ENCODE assay signal across 37 cellular contexts in genomic region chr2:31644551-31644950, GRCh38.
A peak's percentile ranks its signal among the peaks of the same experiment; 100 is the strongest.
DNase-seq lines count a peak whose midpoint lies in the region; ATAC-seq, FAIRE-seq and TF ChIP-seq lines count a peak whose summit lies in the region.
"Had no signal": no experiment of that assay in that cellular context is flagged by ENCODE, and none has a peak within 500 bp of the region (broad histone marks: within the 10 kb centered on the region; RNA-seq: fewer than 3 reads in every experiment).

No MANE protein-coding gene starts in this region.

- no peak for TF ChIP-seq EP300 in HepG2 (IDR thresholded peaks at IDR 0.05; ENCODE audit: low read depth in 2 of 2, low read length in 2 of 2)
- no peak for TF ChIP-seq EP300 in HepG2 (CRISPR knock-in tag; IDR thresholded peaks at IDR 0.05; ENCODE audit: borderline replicate concordance)
- no peak for TF ChIP-seq EP300 in K562 (IDR thresholded peaks at IDR 0.05; ENCODE audit: low read length)

- 37% methylated on average over 5 of the region's 5 CpGs for WGBS in HepG2 (ENCODE audit: low lambda C conversion rate)
- 59% methylated on average over 2 of the region's 5 CpGs for whole genome bisulfite sequencing in right lobe of liver (ENCODE audit: insufficient coverage, low coverage, low lambda C conversion rate, missing lambda C conversion rate)
- no CpG with 5 or more reads among the region's 5 CpGs for WGBS in IMR-90 (ENCODE audit: extremely low coverage in 2 of 2, insufficient read length in 1 of 2), 2 experiments
- 8% methylated on average over 5 of the region's 5 CpGs for WGBS in K562 (ENCODE audit: insufficient coverage, low coverage, missing lambda C conversion rate)

- FAIRE-seq in HepG2 (lab: Jason Lieb, UNC) (no peak), K562 (lab: Jason Lieb, UNC) (no peak)
- FAIRE-seq: A204.1, A549, D721Med had no signal

- no peaks in the 10 kb centered on the region; the same call in 1 of the 2 replicates for H3K27me3 Mint-ChIP-seq in WTC11 (ENCODE audit: low read depth)
- peaks cover 7% of the 10 kb centered on the region for H3K27me3 Mint-ChIP-seq in activated T-cell treated with anti-CD3 and anti-CD28 coated beads, Interleukin-2, amount 50 U/mL, for 72 hours (ENCODE audit: low read depth)

- TF ChIP-seq CTCF in HepG2 (CRISPR knock-in tag; IDR thresholded peaks at IDR 0.05) (no peak), right lobe of liver (IDR thresholded peaks at IDR 0.05) (no peak), IMR-90 (conservative IDR thresholded peaks at IDR 0.05; ENCODE audit: low read depth, low read length) (no peak), WTC11 (IDR thresholded peaks at IDR 0.05) (no peak), K562 (IDR thresholded peaks at IDR 0.05 in 2 of 3, conservative IDR thresholded peaks at IDR 0.05 in 1 of 3; ENCODE audit: insufficient read depth in 2 of 3, low read depth in 1 of 3, low read length in 3 of 3) (no peak)

- H3K79me2 ChIP-seq in HepG2 (ENCODE audit: insufficient read depth, low read length) (no peaks in the 10 kb centered on the region), K562 (ENCODE audit: control insufficient read depth, insufficient read depth, low read length) (no peaks in the 10 kb centered on the region)

- H3K36me3 Mint-ChIP-seq in WTC11 = no peaks in the 10 kb centered on the region
- H3K36me3 Mint-ChIP-seq in activated T-cell treated with anti-CD3 and anti-CD28 coated beads, Interleukin-2, amount 50 U/mL, for 72 hours (ENCODE audit: insufficient read depth in 2 of 2) = no peaks in the 10 kb centered on the region
- H3K36me3 Mint-ChIP-seq: CD14-positive monocyte; CD4-positive, alpha-beta memory T cell; CD4-positive, CD25-positive, alpha-beta regulatory T cell; CD8-positive, alpha-beta memory T cell; CD8-positive, alpha-beta T cell had no signal

- H3K4me1 ChIP-seq in HepG2 (ENCODE audit: insufficient read depth, low read length) = no peaks in the 10 kb centered on the region
- no peaks in the 10 kb centered on the region for H3K4me1 ChIP-seq in right lobe of liver
- H3K4me1 ChIP-seq in IMR-90 (ENCODE audit: control insufficient read depth, insufficient read depth, low read length) = no peaks in the 10 kb centered on the region
- no peaks in the 10 kb centered on the region for H3K4me1 ChIP-seq in K562 (replicated peaks in 1 of 2; ENCODE audit: control insufficient read depth in 2 of 2, insufficient read depth in 2 of 2, low read length in 2 of 2)
- H3K4me1 ChIP-seq: A549; BE2C; BLaER1; BLaER1 treated with 17β-estradiol and CSF1 and Interleukin-3, amounts not matched to agents 10 nM and 100 nM; Caco-2 had no signal

- H3K9me1 ChIP-seq in IMR-90 (ENCODE audit: insufficient read depth, low read length) (no peaks in the 10 kb centered on the region), K562 (ENCODE audit: control insufficient read depth, insufficient read depth, low read length) (no peaks in the 10 kb centered on the region)

- no peak overlapping the region for H4K91ac ChIP-seq in IMR-90 (ENCODE audit: insufficient read depth, low read depth, low read length)

- ATAC-seq in HepG2 (no peak), right lobe of liver (no peak), IMR-90 (ENCODE audit: low read depth) (no peak), WTC11 (no peak), K562 (no peak)
- no peak for ATAC-seq in activated T-cell treated with anti-CD3 and anti-CD28 coated beads, Interleukin-2, amount 50 U/mL, for 72 hours (replicated peaks in 1 of 2)
- no peak for ATAC-seq in activated CD4-positive, CD25-positive, alpha-beta regulatory T cell treated with anti-CD3 and anti-CD28 coated beads, Interleukin-2, amount 50 U/mL, for 24 hours
- ATAC-seq: A549; CD8-positive, alpha-beta T cell had no signal

- TF ChIP-seq POLR2A in HepG2 (IDR thresholded peaks at IDR 0.05; ENCODE audit: insufficient read depth in 1 of 2, low read depth in 2 of 2, low read length in 2 of 2) (no peak), right lobe of liver (IDR thresholded peaks at IDR 0.05) (no peak), IMR-90 (IDR thresholded peaks at IDR 0.05; ENCODE audit: low read depth, low read length) (no peak), K562 (conservative IDR thresholded peaks at IDR 0.05) (no peak)

- CTCF ChIA-PET in HepG2 (lab: Yijun Ruan, JAX; ENCODE audit: low intra/inter-chr PET ratio, low total read pairs) (no interaction called here), IMR-90 (lab: Yijun Ruan, JAX) (no interaction called here), WTC11 (lab: Charles Lee) (no interaction called here), K562 (lab: Yijun Ruan, JAX; ENCODE audit: low intra/inter-chr PET ratio) (no interaction called here)

- H4K8ac ChIP-seq in IMR-90 (ENCODE audit: low read depth in 2 of 2, low read length in 2 of 2) = no peak overlapping the region

- H3K4me3 Mint-ChIP-seq in WTC11 = no peak overlapping the region
- no peak overlapping the region for H3K4me3 Mint-ChIP-seq in activated T-cell treated with anti-CD3 and anti-CD28 coated beads, Interleukin-2, amount 50 U/mL, for 72 hours
- H3K4me3 Mint-ChIP-seq: B cell; CD14-positive monocyte; CD4-positive, alpha-beta memory T cell; CD4-positive, alpha-beta T cell; CD4-positive, CD25-positive, alpha-beta regulatory T cell; CD8-positive, alpha-beta memory T cell; CD8-positive, alpha-beta T cell had no signal

- no peak overlapping the region for H3K4me3 ChIP-seq in HepG2 (replicated peaks in 1 of 3; ENCODE audit: insufficient read depth in 1 of 3, low read depth in 2 of 3, low read length in 3 of 3)
- H3K4me3 ChIP-seq in right lobe of liver = no peak overlapping the region
- H3K4me3 ChIP-seq in IMR-90 (ENCODE audit: insufficient read depth, low read depth, low read length) = no peak overlapping the region
- no peak overlapping the region for H3K4me3 ChIP-seq in K562
- H3K4me3 ChIP-seq: A549; BLaER1; BLaER1 treated with 17β-estradiol and CSF1 and Interleukin-3, amounts not matched to agents 10 nM and 100 nM had no signal

- H2AK9ac ChIP-seq in IMR-90 (replicated peaks; ENCODE audit: low read depth, low read length, poor library complexity) = no peak overlapping the region

- DNase-seq in HepG2 (ENCODE audit: low spot score) = no peak
- no peak for DNase-seq in right lobe of liver
- DNase-seq in IMR-90 = no peak
- DNase-seq in WTC11 (ENCODE audit: low spot score) = peak; percentile 21
- no peak for DNase-seq in K562 (ENCODE audit: extremely low read depth in 1 of 4, low spot score in 3 of 4)
- no peak for DNase-seq in activated T-cell treated with anti-CD3 and anti-CD28 coated beads, Interleukin-2, amount 50 U/mL, for 72 hours
- DNase-seq in NCI-H2227 treated with DMSO at 0.1 percent for 48 hours (lab: John Stamatoyannopoulos, UW) = no peak
- DNase-seq: 8988T; ACHN; AML-193; BE2C; C1 segment of cervical spinal cord; Caco-2; Calu3; CD4-positive, alpha-beta memory T cell; CD4-positive, alpha-beta T cell; CD4-positive, CD25-positive, alpha-beta regulatory T cell; CD8-positive, alpha-beta memory T cell; CD8-positive, alpha-beta T cell; COR-L47; DMS 273 treated with DMSO at 0.1 percent for 48 hours; DMS153; DMS53; DMS79; DMS79 treated with DMSO at 0.1 percent for 48 hours; DND-41; EL had no signal

- no peaks in the 10 kb centered on the region for H3K79me1 ChIP-seq in IMR-90 (ENCODE audit: low read depth in 1 of 2, low read length in 2 of 2)

- H3K23ac ChIP-seq in IMR-90 (ENCODE audit: low read depth, low read length) = no peak overlapping the region

- peaks cover 10% of the 10 kb centered on the region for H3K9me3 Mint-ChIP-seq in WTC11
- peaks cover 0 to 3% of the 10 kb centered on the region in 2 donors for H3K9me3 Mint-ChIP-seq in activated T-cell treated with anti-CD3 and anti-CD28 coated beads, Interleukin-2, amount 50 U/mL, for 72 hours
- H3K9me3 Mint-ChIP-seq: CD4-positive, alpha-beta T cell; CD8-positive, alpha-beta T cell had no signal

- no peaks in the 10 kb centered on the region for H3K9me3 ChIP-seq in HepG2 (ENCODE audit: low read length)
- peaks cover 0 to 6% (median 0%) of the 10 kb centered on the region in 4 donors for H3K9me3 ChIP-seq in right lobe of liver
- H3K9me3 ChIP-seq in IMR-90 (ENCODE audit: control insufficient read depth, insufficient read depth, low read length) = no peaks in the 10 kb centered on the region
- H3K9me3 ChIP-seq in K562 (replicated peaks; ENCODE audit: control insufficient read depth, insufficient read depth, low read depth, low read length) = no peaks in the 10 kb centered on the region
- H3K9me3 ChIP-seq: A549, BE2C had no signal

- H3K27ac ChIP-seq in HepG2 (ENCODE audit: extremely low read length, insufficient read depth, low read length) = no peak overlapping the region
- no peak overlapping the region for H3K27ac ChIP-seq in right lobe of liver
- H3K27ac ChIP-seq in IMR-90 (ENCODE audit: insufficient read depth, low read length) = no peak overlapping the region
- no peak overlapping the region for H3K27ac ChIP-seq in K562 (ENCODE audit: extremely low read depth, low read depth, low read length)
- H3K27ac ChIP-seq: 22Rv1; A549; BLaER1; BLaER1 treated with 17β-estradiol and CSF1 and Interleukin-3, amounts not matched to agents 10 nM and 100 nM; C4-2B had no signal

- H3K14ac ChIP-seq in IMR-90 (replicated peaks; ENCODE audit: low read depth, low read length) = no peak overlapping the region

- H3K56ac ChIP-seq in IMR-90 (ENCODE audit: extremely low read depth, insufficient read depth, low read length) = no peak overlapping the region

- H2AFZ ChIP-seq in HepG2 (ENCODE audit: low read length) = no peak overlapping the region
- no peak overlapping the region for H2AFZ ChIP-seq in IMR-90 (replicated peaks; ENCODE audit: low read length, poor library complexity)
- H2AFZ ChIP-seq in K562 (ENCODE audit: low read depth, low read length) = no peak overlapping the region

- H2BK20ac ChIP-seq in IMR-90 (ENCODE audit: low read depth, low read length) = no peak overlapping the region

- POLR2A ChIA-PET in HepG2 (lab: Yijun Ruan, JAX) = no interaction called here
- POLR2A ChIA-PET in IMR-90 (lab: Charles Lee; ENCODE audit: unreplicated experiment) = no interaction called here
- POLR2A ChIA-PET in WTC11 (lab: Charles Lee) = no interaction called here
- POLR2A ChIA-PET in K562 (lab: Yijun Ruan, JAX) = interaction anchor here (0.6 kb wide), 1 partner anchor 886 kb away, joined by 3 read pairs; no protein-coding TSS in a partner anchor

- no peak overlapping the region for H3K4ac ChIP-seq in IMR-90 (ENCODE audit: low read depth, low read length)

- H3K4me1 Mint-ChIP-seq in WTC11 = no peaks in the 10 kb centered on the region
- H3K4me1 Mint-ChIP-seq in activated T-cell treated with anti-CD3 and anti-CD28 coated beads, Interleukin-2, amount 50 U/mL, for 72 hours (ENCODE audit: low read depth) = no peaks in the 10 kb centered on the region
- H3K4me1 Mint-ChIP-seq: B cell; CD14-positive monocyte; CD4-positive, alpha-beta memory T cell; CD4-positive, CD25-positive, alpha-beta regulatory T cell; CD8-positive, alpha-beta memory T cell had no signal

- no peaks in the 10 kb centered on the region for H3K36me3 ChIP-seq in HepG2 (replicated peaks in 1 of 2; ENCODE audit: control insufficient read depth in 1 of 2, insufficient read depth in 2 of 2, low read length in 2 of 2)
- no peaks in the 10 kb centered on the region for H3K36me3 ChIP-seq in right lobe of liver
- no peaks in the 10 kb centered on the region for H3K36me3 ChIP-seq in IMR-90 (ENCODE audit: control insufficient read depth, insufficient read depth, low read length)
- no peaks in the 10 kb centered on the region for H3K36me3 ChIP-seq in K562 (ENCODE audit: control insufficient read depth, insufficient read depth, low read length)
- H3K36me3 ChIP-seq: BE2C; BLaER1; BLaER1 treated with 17β-estradiol and CSF1 and Interleukin-3, amounts not matched to agents 10 nM and 100 nM had no signal

- intact Hi-C loops in HepG2 (cut with micrococcal nuclease; ENCODE audit: unreplicated experiment) (no loop called here), right lobe of liver (cut with DNase I) (no loop called here), IMR-90 (cut with micrococcal nuclease) (loop anchor here (5.0 kb wide), 1 partner anchor 37 kb away; no protein-coding TSS in a partner anchor), K562 (cut with micrococcal nuclease) (no loop called here)

- H3K27ac Mint-ChIP-seq in WTC11 = no peak overlapping the region
- H3K27ac Mint-ChIP-seq in activated T-cell treated with anti-CD3 and anti-CD28 coated beads, Interleukin-2, amount 50 U/mL, for 72 hours = no peak overlapping the region
- H3K27ac Mint-ChIP-seq: B cell; CD14-positive monocyte; CD4-positive, alpha-beta memory T cell; CD4-positive, alpha-beta T cell; CD4-positive, CD25-positive, alpha-beta regulatory T cell; CD8-positive, alpha-beta memory T cell; CD8-positive, alpha-beta T cell had no signal

- no peak overlapping the region for H3K18ac ChIP-seq in IMR-90 (ENCODE audit: low read depth, low read length)

- H4K20me1 ChIP-seq in HepG2 (ENCODE audit: insufficient read depth, low read length) (no peaks in the 10 kb centered on the region), IMR-90 (ENCODE audit: insufficient read depth, low read length) (no peaks in the 10 kb centered on the region), K562 (replicated peaks; ENCODE audit: control insufficient read depth, insufficient read depth, low read length) (no peaks in the 10 kb centered on the region)
- H4K20me1 ChIP-seq: BLaER1; BLaER1 treated with 17β-estradiol and CSF1 and Interleukin-3, amounts not matched to agents 10 nM and 100 nM had no signal

- H2BK15ac ChIP-seq in IMR-90 (ENCODE audit: low read depth, low read length) = no peak overlapping the region

- H3K9ac ChIP-seq in HepG2 (ENCODE audit: insufficient read depth, low read depth, low read length) (no peak overlapping the region), IMR-90 (ENCODE audit: low read depth, low read length) (no peak overlapping the region), K562 (ENCODE audit: insufficient read depth in 1 of 2, low read depth in 2 of 2, low read length in 2 of 2) (no peak overlapping the region)
- H3K9ac ChIP-seq: BLaER1; BLaER1 treated with 17β-estradiol and CSF1 and Interleukin-3, amounts not matched to agents 10 nM and 100 nM had no signal

- no peak overlapping the region for H2BK5ac ChIP-seq in IMR-90 (ENCODE audit: low read depth, low read length, poor library complexity, severe bottlenecking)

- no peak overlapping the region for H2BK120ac ChIP-seq in IMR-90 (ENCODE audit: low read depth, low read length)

- no peak for TF ChIP-seq RAD21 in HepG2 (CRISPR knock-in tag; IDR thresholded peaks at IDR 0.05)
- no peak for TF ChIP-seq RAD21 in IMR-90 (IDR thresholded peaks at IDR 0.05; ENCODE audit: low read length)
- TF ChIP-seq RAD21 in K562 (CRISPR knock-in tag; conservative IDR thresholded peaks at IDR 0.05 in 1 of 2, IDR thresholded peaks at IDR 0.05 in 1 of 2) = no peak

- no peak overlapping the region for H4K5ac ChIP-seq in IMR-90 (ENCODE audit: low read depth, low read length)

- H3K4me2 ChIP-seq in HepG2 (ENCODE audit: low read depth, low read length) = no peak overlapping the region
- no peak overlapping the region for H3K4me2 ChIP-seq in IMR-90 (ENCODE audit: low read depth, low read length)
- H3K4me2 ChIP-seq in K562 (ENCODE audit: insufficient read depth, low read length) = no peak overlapping the region
- H3K4me2 ChIP-seq: A549; BLaER1; BLaER1 treated with 17β-estradiol and CSF1 and Interleukin-3, amounts not matched to agents 10 nM and 100 nM had no signal

- BruUV-seq in HepG2 (replicated peaks; lab: Mats Ljungman, UMichigan) (no TSS peak), IMR-90 (replicated peaks; lab: Mats Ljungman, UMichigan) (no TSS peak), K562 (replicated peaks; lab: Mats Ljungman, UMichigan) (no TSS peak)

- H3K27me3 ChIP-seq in HepG2 (ENCODE audit: control insufficient read depth in 1 of 2, insufficient read depth in 2 of 2, low read length in 2 of 2) (no peaks in the 10 kb centered on the region), right lobe of liver (no peaks in the 10 kb centered on the region), IMR-90 (ENCODE audit: control insufficient read depth, insufficient read depth, low read length) (no peaks in the 10 kb centered on the region), K562 (ENCODE audit: control insufficient read depth in 2 of 2, insufficient read depth in 2 of 2, low read length in 2 of 2) (no peaks in the 10 kb centered on the region)
- H3K27me3 ChIP-seq: BE2C; BLaER1; BLaER1 treated with 17β-estradiol and CSF1 and Interleukin-3, amounts not matched to agents 10 nM and 100 nM had no signal

- in situ Hi-C loops in HepG2 (cut with HindIII; ENCODE audit: extremely low pct_ligation_motif_present, low pct_unique_long_range_greater_than_20kb) = no loop called here
- in situ Hi-C loops in IMR-90 (cut with MboI; ENCODE audit: low sequenced_read_pairs) = no loop called here
- in situ Hi-C loops in K562 (cut with MboI) = no loop called here

- H2AK5ac ChIP-seq in IMR-90 (ENCODE audit: low read depth, low read length) = no peak overlapping the region

- dilution Hi-C loops in IMR-90 (cut with HindIII; ENCODE audit: low sequenced_read_pairs, unreplicated experiment) = no loop called here

Comparison
In these comparisons a context has a peak if more than half of its experiments do, and no peak if none do; other contexts are left out.
1. Of the 241 proteins assayed by ChIP-seq in both HepG2 and K562: peak only in HepG2: none; only in K562: CEBPG; in both: CEBPB; in neither: 237; mixed calls (peak in some experiments, not most) for 2.